ENCODE assay signal across 1 cellular context in genomic region chr5:6632931-6633468, GRCh38.
TF ChIP-seq lines count a peak whose summit lies in the region.

NSUN2 (minus strand) TSS chr5:6633044; CDS start chr5:6632979, 65 bp downstream.
SRD5A1 (plus strand) TSS chr5:6633440; CDS start chr5:6633577, 137 bp downstream.

TF ChIP-seq in K562, 482 proteins besides CTCF, POLR2A, EP300 and RAD21 (continued from another document and continues in another):
- TF ChIP-seq ZBTB40 (IDR thresholded peaks at IDR 0.05) (peak; percentile 87), ZBTB40 (CRISPR knock-in tag; IDR thresholded peaks at IDR 0.05) (no peak), ATF2 (CRISPR knock-in tag; IDR thresholded peaks at IDR 0.05) (no peak), EP400 (IDR thresholded peaks at IDR 0.05) (peak; percentile 99), KLF1 (tag; IDR thresholded peaks at IDR 0.05) (peak; percentile 81), RCOR1 (IDR thresholded peaks at IDR 0.05; ENCODE audit: borderline replicate concordance in 1 of 2, low read depth in 2 of 2, low read length in 2 of 2) (no peak), NFATC3 (IDR thresholded peaks at IDR 0.05) (no peak), REST (CRISPR knock-in tag; IDR thresholded peaks at IDR 0.05; ENCODE audit: low read depth) (peak; percentile 65), DMBX1 (CRISPR knock-in tag; IDR thresholded peaks at IDR 0.05; ENCODE audit: borderline replicate concordance) (no peak), SP2 (IDR thresholded peaks at IDR 0.05; ENCODE audit: extremely low read depth, low read depth, low read length, poor library complexity, severe bottlenecking) (no peak), NBN (IDR thresholded peaks at IDR 0.05; ENCODE audit: low read depth) (peak; percentile 64; the same call in 1 of the 2 replicates), YBX1 (IDR thresholded peaks at IDR 0.05) (no peak), ATF7 (IDR thresholded peaks at IDR 0.05) (peak; percentile 68; the same call in 1 of the 2 replicates), E2F5 (CRISPR knock-in tag; IDR thresholded peaks at IDR 0.05) (no peak), DACH1 (IDR thresholded peaks at IDR 0.05; ENCODE audit: partially characterized antibody) (peak; percentile 96), ATF1 (CRISPR knock-in tag; IDR thresholded peaks at IDR 0.05) (no peak), ATF1 (tag; IDR thresholded peaks at IDR 0.05) (peak; percentile 56), XRCC4 (IDR thresholded peaks at IDR 0.05; ENCODE audit: extremely low read depth, insufficient read depth, insufficient read length) (no peak), KAT2B (IDR thresholded peaks at IDR 0.05; ENCODE audit: low read depth, low read length) (no peak), NFIX (CRISPR knock-in tag; IDR thresholded peaks at IDR 0.05; ENCODE audit: low read depth) (no peak), CREB1 (IDR thresholded peaks at IDR 0.05) (0 out of 2 replicates have a peak, but pooled peaks have one; percentile 42), CREB1 (CRISPR knock-in tag; IDR thresholded peaks at IDR 0.05) (no peak), MAX (CRISPR knock-in tag; IDR thresholded peaks at IDR 0.05) (peak; percentile 86), ZNF134 (CRISPR knock-in tag; conservative IDR thresholded peaks at IDR 0.05) (no peak), SMAD4 (CRISPR knock-in tag; conservative IDR thresholded peaks at IDR 0.05) (no peak), NFXL1 (CRISPR knock-in tag; IDR thresholded peaks at IDR 0.05) (no peak), TBP (optimal IDR thresholded peaks at IDR 0.05; ENCODE audit: low read depth, low read length) (peak; percentile 90), NEUROD1 (IDR thresholded peaks at IDR 0.05; ENCODE audit: borderline replicate concordance, low read depth, low read length, partially characterized antibody) (peak; percentile 39), NCOA6 (IDR thresholded peaks at IDR 0.05) (no peak), ZNF263 (CRISPR knock-in tag; IDR thresholded peaks at IDR 0.05; ENCODE audit: borderline replicate concordance) (no peak; the same call in 1 of the 2 replicates), RFX7 (CRISPR knock-in tag; IDR thresholded peaks at IDR 0.05) (0 out of 2 replicates have a peak, but pooled peaks have one; percentile 21), RFX5 (IDR thresholded peaks at IDR 0.05; ENCODE audit: low read depth, low read length) (no peak), TRIM28 (IDR thresholded peaks at IDR 0.05) (no peak), SUPT5H (IDR thresholded peaks at IDR 0.05) (peak; percentile 77), CBFA2T2 (conservative IDR thresholded peaks at IDR 0.05) (peak; percentile 42), JUN (IDR thresholded peaks at IDR 0.05; ENCODE audit: borderline replicate concordance, low read depth, low read length) (peak; percentile 42; the same call in 1 of the 2 replicates), JUN (CRISPR knock-in tag; IDR thresholded peaks at IDR 0.05; ENCODE audit: borderline replicate concordance) (no peak), ESRRA (IDR thresholded peaks at IDR 0.05; ENCODE audit: borderline replicate concordance, low read depth) (0 out of 2 replicates have a peak, but pooled peaks have one; percentile 43), HMG20A (CRISPR knock-in tag; conservative IDR thresholded peaks at IDR 0.05) (no peak), CSDE1 (IDR thresholded peaks at IDR 0.05) (no peak), ZNF224 (CRISPR knock-in tag; IDR thresholded peaks at IDR 0.05) (0 out of 2 replicates have a peak, but pooled peaks have one; percentile 52), DIDO1 (tag; IDR thresholded peaks at IDR 0.05; ENCODE audit: low read depth) (peak; percentile 81), ZNF507 (tag; conservative IDR thresholded peaks at IDR 0.05) (no peak), ELF4 (CRISPR knock-in tag; IDR thresholded peaks at IDR 0.05) (peak; percentile 85), TGIF2 (CRISPR knock-in tag; IDR thresholded peaks at IDR 0.05) (0 out of 2 replicates have a peak, but pooled peaks have one; percentile 10), PRMT5 (CRISPR knock-in tag; IDR thresholded peaks at IDR 0.05) (no peak), NFE2 (IDR thresholded peaks at IDR 0.05; ENCODE audit: low read depth) (peak; percentile 94), BRD9 (IDR thresholded peaks at IDR 0.05; ENCODE audit: low read depth, partially characterized antibody) (no peak), ZNF766 (CRISPR knock-in tag; conservative IDR thresholded peaks at IDR 0.05) (peak; percentile 45; the same call in 1 of the 2 replicates)
- TF ChIP-seq, protein P1, sequence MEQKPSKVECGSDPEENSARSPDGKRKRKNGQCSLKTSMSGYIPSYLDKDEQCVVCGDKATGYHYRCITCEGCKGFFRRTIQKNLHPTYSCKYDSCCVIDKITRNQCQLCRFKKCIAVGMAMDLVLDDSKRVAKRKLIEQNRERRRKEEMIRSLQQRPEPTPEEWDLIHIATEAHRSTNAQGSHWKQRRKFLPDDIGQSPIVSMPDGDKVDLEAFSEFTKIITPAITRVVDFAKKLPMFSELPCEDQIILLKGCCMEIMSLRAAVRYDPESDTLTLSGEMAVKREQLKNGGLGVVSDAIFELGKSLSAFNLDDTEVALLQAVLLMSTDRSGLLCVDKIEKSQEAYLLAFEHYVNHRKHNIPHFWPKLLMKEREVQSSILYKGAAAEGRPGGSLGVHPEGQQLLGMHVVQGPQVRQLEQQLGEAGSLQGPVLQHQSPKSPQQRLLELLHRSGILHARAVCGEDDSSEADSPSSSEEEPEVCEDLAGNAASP (IDR thresholded peaks at IDR 0.05): no peak
- TF ChIP-seq, protein P2, sequence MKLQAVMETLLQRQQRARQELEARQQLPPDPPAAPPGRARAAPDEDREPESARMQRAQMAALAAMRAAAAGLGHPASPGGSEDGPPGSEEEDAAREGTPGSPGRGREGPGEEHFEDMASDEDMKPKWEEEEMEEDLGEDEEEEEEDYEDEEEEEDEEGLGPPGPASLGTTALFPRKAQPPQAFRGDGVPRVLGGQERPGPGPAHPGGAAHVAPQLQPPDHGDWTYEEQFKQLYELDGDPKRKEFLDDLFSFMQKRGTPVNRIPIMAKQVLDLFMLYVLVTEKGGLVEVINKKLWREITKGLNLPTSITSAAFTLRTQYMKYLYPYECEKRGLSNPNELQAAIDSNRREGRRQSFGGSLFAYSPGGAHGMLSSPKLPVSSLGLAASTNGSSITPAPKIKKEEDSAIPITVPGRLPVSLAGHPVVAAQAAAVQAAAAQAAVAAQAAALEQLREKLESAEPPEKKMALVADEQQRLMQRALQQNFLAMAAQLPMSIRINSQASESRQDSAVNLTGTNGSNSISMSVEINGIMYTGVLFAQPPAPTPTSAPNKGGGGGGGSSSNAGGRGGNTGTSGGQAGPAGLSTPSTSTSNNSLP (IDR thresholded peaks at IDR 0.05; ENCODE audit: borderline replicate concordance, low read depth, low read length): no peak
- TF ChIP-seq, protein P3, sequence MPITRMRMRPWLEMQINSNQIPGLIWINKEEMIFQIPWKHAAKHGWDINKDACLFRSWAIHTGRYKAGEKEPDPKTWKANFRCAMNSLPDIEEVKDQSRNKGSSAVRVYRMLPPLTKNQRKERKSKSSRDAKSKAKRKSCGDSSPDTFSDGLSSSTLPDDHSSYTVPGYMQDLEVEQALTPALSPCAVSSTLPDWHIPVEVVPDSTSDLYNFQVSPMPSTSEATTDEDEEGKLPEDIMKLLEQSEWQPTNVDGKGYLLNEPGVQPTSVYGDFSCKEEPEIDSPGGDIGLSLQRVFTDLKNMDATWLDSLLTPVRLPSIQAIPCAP (CRISPR knock-in tag; IDR thresholded peaks at IDR 0.05; ENCODE audit: borderline replicate concordance): no peak
